Comparison of ENCODE assay signal across 8 cellular contexts in the genomic region with DNA sequence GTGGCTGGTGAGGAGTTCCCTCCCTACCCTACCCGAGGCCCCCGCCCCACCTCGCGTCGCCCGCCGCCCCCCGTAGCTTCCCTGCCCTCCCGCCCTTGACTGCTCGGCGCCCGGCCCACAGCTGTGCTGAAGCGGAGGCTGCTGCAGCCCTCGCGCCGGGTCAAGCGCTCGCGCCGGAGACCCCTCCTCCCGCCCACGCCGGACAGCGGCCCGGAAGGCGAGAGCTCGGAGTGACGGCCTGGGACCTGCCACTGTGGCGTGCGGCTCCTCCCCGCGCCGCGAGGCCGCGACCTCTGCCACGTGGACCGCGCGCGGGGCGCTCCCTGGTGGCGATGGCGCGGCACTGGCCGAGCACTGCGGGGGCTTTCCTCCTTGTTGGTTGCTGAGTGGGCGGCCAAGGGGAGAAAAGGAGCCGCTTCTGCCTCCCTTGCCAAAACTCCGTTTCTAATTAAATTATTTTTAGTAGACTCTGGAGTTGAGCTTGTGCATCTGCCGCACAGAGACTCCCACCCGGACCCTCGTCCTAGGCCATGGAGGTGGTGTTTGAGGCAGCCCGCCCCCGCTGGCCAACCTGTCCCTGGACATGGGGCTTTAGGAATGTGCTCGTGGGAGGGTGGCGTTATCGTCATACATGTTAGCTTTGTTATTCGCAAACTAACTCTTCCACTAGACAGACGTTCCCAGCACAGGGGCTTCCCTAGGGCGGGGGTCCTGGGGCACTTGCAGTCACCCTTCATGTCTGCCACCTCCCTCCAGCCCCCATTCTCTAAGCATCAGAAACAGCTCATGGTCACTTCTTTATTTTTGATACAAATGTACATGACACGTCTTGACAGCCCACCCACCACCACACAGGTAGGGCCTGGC. TPM values are rescaled to one million over a fixed set of nuclear protein-coding genes. Genes with fewer than 3 reads are reported as not detected.
A peak's percentile ranks its signal among the peaks of the same experiment; 100 is the strongest.
DNase-seq lines count a peak whose midpoint lies in the region; ATAC-seq and TF ChIP-seq lines count a peak whose summit lies in the region.

No MANE protein-coding gene starts in this region.

- H3K9me3 ChIP-seq in mesenchymal stem cell (ENCODE audit: control insufficient read depth, low read length) (no peaks in the 10 kb centered on the region), thyroid gland (no peaks in the 10 kb centered on the region)

- H3K18ac ChIP-seq in mesenchymal stem cell (ENCODE audit: low read depth in 1 of 2, low read length in 2 of 2): peak overlapping the region; percentile 71 to 81

- peak overlapping the region; percentile 87 for H4K8ac ChIP-seq in mesenchymal stem cell (ENCODE audit: low read length)

- H3K36me3 ChIP-seq in GM23338 (ENCODE audit: insufficient read depth): no peaks in the 10 kb centered on the region; the same call in 1 of the 2 replicates
- peaks cover 67 to 68% of the 10 kb centered on the region in 2 experiments for H3K36me3 ChIP-seq in mesenchymal stem cell (ENCODE audit: control insufficient read depth in 1 of 2, insufficient read depth in 2 of 2, low read depth in 1 of 2, low read length in 2 of 2)
- H3K36me3 ChIP-seq in thyroid gland: peaks cover 29 to 37% of the 10 kb centered on the region in 2 donors

- DNase-seq in GM23338 (ENCODE audit: low spot score): peak; percentile 67
- peak; percentile 21 for DNase-seq in effector CD8-positive, alpha-beta T cell (lab: John Stamatoyannopoulos, UW)
- DNase-seq in mesenchymal stem cell: peak; percentile 74
- peak in 1 of 2 donors; percentile 46 for DNase-seq in thyroid gland

- no peak overlapping the region for H3K23ac ChIP-seq in mesenchymal stem cell (ENCODE audit: low read length in 2 of 2)

- intact Hi-C loops in thyroid gland (cut with DNase I): no loop called here

- H3K9ac ChIP-seq in mesenchymal stem cell (ENCODE audit: low read length): peak overlapping the region; percentile 36

- H2BK12ac ChIP-seq in mesenchymal stem cell (ENCODE audit: low read length in 2 of 2): peak overlapping the region in 1 of 2 experiments; percentile 31

- H3K27ac Mint-ChIP-seq in GM23338: no peak overlapping the region

- no peaks in the 10 kb centered on the region for H3K9me3 Mint-ChIP-seq in GM23338

- no peak for TF ChIP-seq POLR2A in thyroid gland (IDR thresholded peaks at IDR 0.05)

- H3K27me3 Mint-ChIP-seq in GM23338 (ENCODE audit: insufficient read depth, low read depth, poor library complexity): peaks cover 25% of the 10 kb centered on the region

- H3K14ac ChIP-seq in mesenchymal stem cell (ENCODE audit: low read length in 2 of 2): no peak overlapping the region

- H3K27ac ChIP-seq in GM23338 (ENCODE audit: low read depth) (no peak overlapping the region), mesenchymal stem cell (ENCODE audit: low read length, poor library complexity, severe bottlenecking) (no peak overlapping the region), thyroid gland (no peak overlapping the region)

- H3K36me3 Mint-ChIP-seq in GM23338 (ENCODE audit: low read depth): peaks cover 15% of the 10 kb centered on the region

- peak overlapping the region; percentile 5 for H4K91ac ChIP-seq in mesenchymal stem cell (ENCODE audit: low read length)

- peaks cover 19% of the 10 kb centered on the region; the same call in 1 of the 2 replicates for H3K27me3 ChIP-seq in GM23338 (ENCODE audit: insufficient read depth)
- no peaks in the 10 kb centered on the region for H3K27me3 ChIP-seq in mesenchymal stem cell (ENCODE audit: control insufficient read depth in 1 of 2, insufficient read depth in 1 of 2, low read length in 2 of 2)
- no peaks in the 10 kb centered on the region for H3K27me3 ChIP-seq in thyroid gland

- H3K4ac ChIP-seq in mesenchymal stem cell (ENCODE audit: low read depth in 1 of 2, low read length in 2 of 2): peak overlapping the region in 1 of 2 experiments; percentile 26

- TF ChIP-seq CTCF in GM23338 (conservative IDR thresholded peaks at IDR 0.05; ENCODE audit: low read depth in 2 of 2) (peak; percentile 61 to 72), thyroid gland (IDR thresholded peaks at IDR 0.05) (peak in 4 of 6 experiments; percentile 19 to 67 (median 41))

- peaks cover 12% of the 10 kb centered on the region; the same call in 2 of the 3 replicates for H3K4me1 Mint-ChIP-seq in GM23338

- no peak overlapping the region for H2AFZ ChIP-seq in GM23338
- H2AFZ ChIP-seq in mesenchymal stem cell (ENCODE audit: low read depth, low read length): no peak overlapping the region

- peak; percentile 29 for ATAC-seq in GM23338
- peak; percentile 29 to 37 for ATAC-seq in activated CD4-positive, CD25-positive, alpha-beta regulatory T cell treated with anti-CD3 and anti-CD28 coated beads, Interleukin-2, amount 50 U/mL, for 24 hours
- no peak for ATAC-seq in HG03457 (IDR thresholded peaks at IDR 0.05; ENCODE audit: unreplicated experiment)
- ATAC-seq in HG02973 (IDR thresholded peaks at IDR 0.05; ENCODE audit: unreplicated experiment): no peak
- no peak for ATAC-seq in HG02759 (IDR thresholded peaks at IDR 0.05; ENCODE audit: unreplicated experiment)

- H3F3A ChIP-seq in GM23338 (replicated peaks; ENCODE audit: low read depth): peaks cover 18% of the 10 kb centered on the region

- peak overlapping the region; percentile 19 for H2BK120ac ChIP-seq in mesenchymal stem cell (ENCODE audit: low read depth, low read length)

- H2AK5ac ChIP-seq in mesenchymal stem cell (ENCODE audit: low read length, severe bottlenecking): peak overlapping the region; percentile 42

- H3K4me3 Mint-ChIP-seq in GM23338: peak overlapping the region; percentile 55

- peak overlapping the region; percentile 48 for H3K4me3 ChIP-seq in GM23338
- H3K4me3 ChIP-seq in mesenchymal stem cell (ENCODE audit: insufficient read depth in 1 of 2, low read depth in 1 of 2, low read length in 2 of 2): peak overlapping the region in 1 of 2 experiments; percentile 23
- H3K4me3 ChIP-seq in thyroid gland (replicated peaks in 1 of 3): no peak overlapping the region

- peaks cover 20% of the 10 kb centered on the region for H3K79me1 ChIP-seq in mesenchymal stem cell (replicated peaks; ENCODE audit: low read length, poor library complexity, severe bottlenecking)

- H2BK5ac ChIP-seq in mesenchymal stem cell (ENCODE audit: low read depth, low read length, poor library complexity, severe bottlenecking): no peak overlapping the region

- no peaks in the 10 kb centered on the region for H3K79me2 ChIP-seq in GM23338 (replicated peaks; ENCODE audit: insufficient read depth)

- no peak overlapping the region for H2BK15ac ChIP-seq in mesenchymal stem cell (ENCODE audit: low read depth, poor library complexity, severe bottlenecking)

- peak overlapping the region; percentile 71 for H3K4me2 ChIP-seq in GM23338
- H3K4me2 ChIP-seq in mesenchymal stem cell (ENCODE audit: low read length, poor library complexity, severe bottlenecking): peak overlapping the region; percentile 57

- no peaks in the 10 kb centered on the region for H3K9me2 ChIP-seq in GM23338 (ENCODE audit: insufficient read depth)

- no peaks in the 10 kb centered on the region; the same call in 1 of the 2 replicates for H4K20me1 ChIP-seq in GM23338 (replicated peaks; ENCODE audit: insufficient read depth)

- WGBS in mesenchymal stem cell: 21% methylated on average over 57 of the region's 62 CpGs
- WGBS in thyroid gland, 2 donors: 59 to 77% methylated on average over 15 to 17 of the region's 62 CpGs

- H3K4me1 ChIP-seq in GM23338 (ENCODE audit: insufficient read depth): peaks cover 5% of the 10 kb centered on the region; the same call in 1 of the 2 replicates
- peaks cover 26% of the 10 kb centered on the region for H3K4me1 ChIP-seq in mesenchymal stem cell (ENCODE audit: control insufficient read depth, insufficient read depth, low read depth, low read length)
- H3K4me1 ChIP-seq in thyroid gland: peaks cover 8 to 31% of the 10 kb centered on the region in 2 donors

TF ChIP-seq in GM23338, 12 proteins besides CTCF, POLR2A, EP300 and RAD21 (continues in another document):
- TF ChIP-seq POLR2AphosphoS5 (IDR thresholded peaks at IDR 0.05; ENCODE audit: low read depth) (no peak; the same call in 1 of the 2 replicates), STAT1 (IDR thresholded peaks at IDR 0.05; ENCODE audit: unreplicated experiment) (no peak), EZH2phosphoT487 (IDR thresholded peaks at IDR 0.05; ENCODE audit: unreplicated experiment) (no peak), JUNB (IDR thresholded peaks at IDR 0.05; ENCODE audit: unreplicated experiment) (no peak)
- TF ChIP-seq, protein P1, sequence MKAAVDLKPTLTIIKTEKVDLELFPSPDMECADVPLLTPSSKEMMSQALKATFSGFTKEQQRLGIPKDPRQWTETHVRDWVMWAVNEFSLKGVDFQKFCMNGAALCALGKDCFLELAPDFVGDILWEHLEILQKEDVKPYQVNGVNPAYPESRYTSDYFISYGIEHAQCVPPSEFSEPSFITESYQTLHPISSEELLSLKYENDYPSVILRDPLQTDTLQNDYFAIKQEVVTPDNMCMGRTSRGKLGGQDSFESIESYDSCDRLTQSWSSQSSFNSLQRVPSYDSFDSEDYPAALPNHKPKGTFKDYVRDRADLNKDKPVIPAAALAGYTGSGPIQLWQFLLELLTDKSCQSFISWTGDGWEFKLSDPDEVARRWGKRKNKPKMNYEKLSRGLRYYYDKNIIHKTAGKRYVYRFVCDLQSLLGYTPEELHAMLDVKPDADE (IDR thresholded peaks at IDR 0.05): no peak

RNA-seq across cellular contexts. Expression of a gene that starts 4.4 kb away (rescaled TPM):
- total RNA-seq in GM23338 (2014; rRNA removed; shearing (Covaris generic)): 28.6 and 38.9 TPM in 2 replicates
- 21.0 and 21.4 TPM in 2 replicates for polyA plus RNA-seq in GM23338 (2016; fragmentation: Nextera tagmentation; extraction: Ambion mirVana)
- 23.6 TPM for polyA plus RNA-seq in mesenchymal stem cell (2013, experiment 1 of 2)
- 23.8 TPM for polyA plus RNA-seq in mesenchymal stem cell (2013, experiment 2 of 2)
- 10 to 100 TPM; 54.7 to 79.0 (median 57.4) TPM for total RNA-seq in thyroid gland

RNA-seq across cellular contexts. Expression of a gene that starts 6.1 kb away (rescaled TPM):
- 2.5 and 2.6 TPM in 2 replicates for total RNA-seq in GM23338 (2014; rRNA removed; shearing (Covaris generic))
- polyA plus RNA-seq in GM23338 (2016; fragmentation: Nextera tagmentation; extraction: Ambion mirVana): 0.27 and 0.92 TPM in 2 replicates
- polyA plus RNA-seq in mesenchymal stem cell (2013, experiment 1 of 2): 5.5 TPM
- polyA plus RNA-seq in mesenchymal stem cell (2013, experiment 2 of 2): 5.2 TPM
- total RNA-seq in thyroid gland: 10 to 100 TPM; 11.6 to 19.8 (median 13.0) TPM

RNA-seq across cellular contexts. Expression of a gene that starts 16.5 kb away (rescaled TPM):
- 48.2 and 60.9 TPM in 2 replicates for total RNA-seq in GM23338 (2014; rRNA removed; shearing (Covaris generic))
- polyA plus RNA-seq in GM23338 (2016; fragmentation: Nextera tagmentation; extraction: Ambion mirVana): 15.9 and 16.2 TPM in 2 replicates
- 29.2 TPM for polyA plus RNA-seq in mesenchymal stem cell (2013, experiment 1 of 2)
- 28.5 TPM for polyA plus RNA-seq in mesenchymal stem cell (2013, experiment 2 of 2)
- total RNA-seq in thyroid gland: 10 to 100 TPM; 35.7 to 71.7 (median 42.4) TPM

RNA-seq across cellular contexts. Expression of a gene that starts 20.0 kb away (rescaled TPM):
- 55.0 and 57.4 TPM in 2 replicates for total RNA-seq in GM23338 (2014; rRNA removed; shearing (Covaris generic))
- 8.2 and 9.6 TPM in 2 replicates for polyA plus RNA-seq in GM23338 (2016; fragmentation: Nextera tagmentation; extraction: Ambion mirVana)
- 3.6 TPM for polyA plus RNA-seq in mesenchymal stem cell (2013, experiment 1 of 2)
- 2.7 TPM for polyA plus RNA-seq in mesenchymal stem cell (2013, experiment 2 of 2)
- 1 to 10 TPM; 1.6 to 5.8 (median 3.1) TPM for total RNA-seq in thyroid gland

RNA-seq across cellular contexts. Expression of a gene that starts 49.8 kb away (rescaled TPM):
- 5.0 and 5.2 TPM in 2 replicates for total RNA-seq in GM23338 (2014; rRNA removed; shearing (Covaris generic))
- polyA plus RNA-seq in GM23338 (2016; fragmentation: Nextera tagmentation; extraction: Ambion mirVana): 2.5 and 2.6 TPM in 2 replicates
- 2.9 TPM for polyA plus RNA-seq in mesenchymal stem cell (2013, experiment 1 of 2)
- polyA plus RNA-seq in mesenchymal stem cell (2013, experiment 2 of 2): 2.5 TPM
- total RNA-seq in thyroid gland: 100 to 1,000 TPM in 2 of 4 donors, 10 to 100 TPM in 2; 65.3 to 161 (median 99.2) TPM

Comparison
In these comparisons a context has a peak if more than half of its experiments do, and no peak if none do; other contexts are left out.
1. ATAC-seq: peak in GM23338 (single experiment) and activated CD4-positive, CD25-positive, alpha-beta regulatory T cell treated with anti-CD3 and anti-CD28 coated beads, Interleukin-2, amount 50 U/mL, for 24 hours (2 of 2); none in HG03457 (single experiment), HG02973 (single experiment) and HG02759 (single experiment).